ENCODE assay signal across 1 cellular context in the genomic region with DNA sequence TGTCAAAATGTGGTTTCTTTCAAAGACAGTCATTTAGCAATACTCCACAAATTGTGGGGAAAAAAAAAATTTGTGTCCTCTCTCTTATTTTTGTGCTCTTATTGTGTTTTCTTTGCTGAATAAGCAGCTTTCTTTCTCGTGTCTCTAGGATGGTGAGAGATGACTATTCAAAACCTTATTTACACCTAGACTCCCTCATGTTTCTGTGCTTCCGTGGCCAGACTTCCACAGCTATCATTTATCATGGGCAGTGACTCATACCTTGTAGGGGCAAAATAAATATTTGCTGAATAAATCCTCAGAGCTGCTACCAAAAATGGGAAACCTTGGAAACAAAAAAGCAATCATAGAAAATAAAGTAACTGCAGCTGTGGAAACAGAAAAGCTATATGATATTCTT.
TF ChIP-seq lines count a peak whose summit lies in the region.

No MANE protein-coding gene starts in this region.

TF ChIP-seq in SK-N-SH, 30 proteins besides CTCF, POLR2A, EP300 and RAD21 (continued from another document):
- no peak for TF ChIP-seq GATA2 (CRISPR knock-in tag; IDR thresholded peaks at IDR 0.05)
- TF ChIP-seq GABPA (IDR thresholded peaks at IDR 0.05; ENCODE audit: low read depth) = no peak
- no peak for TF ChIP-seq MXI1 (IDR thresholded peaks at IDR 0.05; ENCODE audit: low read depth, low read length)
- TF ChIP-seq POLR2AphosphoS5 (IDR thresholded peaks at IDR 0.05; ENCODE audit: low read depth, low read length) = peak; percentile 44; the same call in 1 of the 2 replicates
- TF ChIP-seq NRF1 (IDR thresholded peaks at IDR 0.05; ENCODE audit: low read depth, low read length) = no peak
- no peak for TF ChIP-seq TAF1 (IDR thresholded peaks at IDR 0.05; ENCODE audit: borderline replicate concordance, low read depth, low read length)
- TF ChIP-seq SIN3A (IDR thresholded peaks at IDR 0.05; ENCODE audit: borderline replicate concordance, low read depth, low read length) = no peak
- no peak for TF ChIP-seq SMC3 (IDR thresholded peaks at IDR 0.05; ENCODE audit: low read depth, low read length)
- no peak for TF ChIP-seq CHD2 (IDR thresholded peaks at IDR 0.05; ENCODE audit: low read length, partially characterized antibody)
- peak; percentile 55 for TF ChIP-seq NFIC (IDR thresholded peaks at IDR 0.05; ENCODE audit: borderline replicate concordance)
- TF ChIP-seq ELF1 (IDR thresholded peaks at IDR 0.05) = no peak
- TF ChIP-seq, protein P1, sequence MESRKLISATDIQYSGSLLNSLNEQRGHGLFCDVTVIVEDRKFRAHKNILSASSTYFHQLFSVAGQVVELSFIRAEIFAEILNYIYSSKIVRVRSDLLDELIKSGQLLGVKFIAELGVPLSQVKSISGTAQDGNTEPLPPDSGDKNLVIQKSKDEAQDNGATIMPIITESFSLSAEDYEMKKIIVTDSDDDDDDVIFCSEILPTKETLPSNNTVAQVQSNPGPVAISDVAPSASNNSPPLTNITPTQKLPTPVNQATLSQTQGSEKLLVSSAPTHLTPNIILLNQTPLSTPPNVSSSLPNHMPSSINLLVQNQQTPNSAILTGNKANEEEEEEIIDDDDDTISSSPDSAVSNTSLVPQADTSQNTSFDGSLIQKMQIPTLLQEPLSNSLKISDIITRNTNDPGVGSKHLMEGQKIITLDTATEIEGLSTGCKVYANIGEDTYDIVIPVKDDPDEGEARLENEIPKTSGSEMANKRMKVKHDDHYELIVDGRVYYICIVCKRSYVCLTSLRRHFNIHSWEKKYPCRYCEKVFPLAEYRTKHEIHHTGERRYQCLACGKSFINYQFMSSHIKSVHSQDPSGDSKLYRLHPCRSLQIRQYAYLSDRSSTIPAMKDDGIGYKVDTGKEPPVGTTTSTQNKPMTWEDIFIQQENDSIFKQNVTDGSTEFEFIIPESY (IDR thresholded peaks at IDR 0.05; ENCODE audit: borderline replicate concordance, low read depth) = no peak
- TF ChIP-seq USF1 (IDR thresholded peaks at IDR 0.05; ENCODE audit: borderline replicate concordance, low read depth) = no peak
- peak; percentile 40; the same call in 1 of the 2 replicates for TF ChIP-seq FOXM1 (IDR thresholded peaks at IDR 0.05; ENCODE audit: low read depth)
- no peak for TF ChIP-seq YY1 (IDR thresholded peaks at IDR 0.05; ENCODE audit: low read depth)
